In genomic region chr10:80357000-80357803, GRCh38 we compare ENCODE assay signal across 8 cellular contexts. TPM values are rescaled to one million over a fixed set of nuclear protein-coding genes. Genes with fewer than 3 reads are reported as not detected.
A peak's percentile ranks its signal among the peaks of the same experiment; 100 is the strongest.
DNase-seq lines count a peak whose midpoint lies in the region; ATAC-seq and TF ChIP-seq lines count a peak whose summit lies in the region.

No MANE protein-coding gene starts in this region.

- H3K27ac ChIP-seq in WERI-Rb-1 (peak overlapping the region; percentile 33; the same call in 1 of the 2 replicates), hepatocyte (no peak overlapping the region), gastrocnemius medialis (no peak overlapping the region)

- H3K4me2 ChIP-seq in hepatocyte = peak overlapping the region; percentile 97

- H3K4me3 ChIP-seq in HFF-Myc (replicated peaks; ENCODE audit: low read depth, low read length) (peak overlapping the region; percentile 7; the same call in 1 of the 2 replicates), WERI-Rb-1 (ENCODE audit: low read depth, low read length) (peak overlapping the region; percentile 56), hepatocyte (peak overlapping the region; percentile 32), gastrocnemius medialis (peak overlapping the region; percentile 33 to 45 (median 42))

- H3K9me3 ChIP-seq in WERI-Rb-1 (ENCODE audit: severe bottlenecking) (no peaks in the 10 kb centered on the region), hepatocyte (ENCODE audit: low read depth) (no peaks in the 10 kb centered on the region), gastrocnemius medialis (no peaks in the 10 kb centered on the region)

- no peak for TF ChIP-seq CTCF in HFF-Myc (IDR thresholded peaks at IDR 0.05; ENCODE audit: low read depth, low read length, missing control alignments)
- TF ChIP-seq CTCF in WERI-Rb-1 (IDR thresholded peaks at IDR 0.05; ENCODE audit: low read depth, low read length) = no peak
- TF ChIP-seq CTCF in hepatocyte (IDR thresholded peaks at IDR 0.05; ENCODE audit: poor library complexity) = no peak
- no peak for TF ChIP-seq CTCF in gastrocnemius medialis (IDR thresholded peaks at IDR 0.05 in 4 of 5, conservative IDR thresholded peaks at IDR 0.05 in 1 of 5)

- TF ChIP-seq POLR2A in gastrocnemius medialis (IDR thresholded peaks at IDR 0.05) = no peak

- ATAC-seq in gastrocnemius medialis = no peak
- no peak for ATAC-seq in HG03520 (IDR thresholded peaks at IDR 0.05; ENCODE audit: unreplicated experiment)

- in situ Hi-C loops in gastrocnemius medialis (cut with MboI; ENCODE audit: low sequenced_read_pairs in 4 of 4) = no loop called here

- 25% methylated on average over 14 of the region's 47 CpGs for WGBS in hepatocyte (ENCODE audit: low lambda C conversion rate, missing lambda C conversion rate)

- H2AFZ ChIP-seq in hepatocyte = peak overlapping the region; percentile 89

- DNase-seq in HFF-Myc (ENCODE audit: extremely low read depth, low read depth) (no peak), WERI-Rb-1 (peak; percentile 72), hepatocyte (ENCODE audit: low spot score) (peak; percentile 49), gastrocnemius medialis (no peak), AG08396 (ENCODE audit: low spot score) (no peak), 8988T (no peak), GM19238 (ENCODE audit: insufficient read length, low spot score) (no peak)

- peaks cover 4% of the 10 kb centered on the region for H3K4me1 ChIP-seq in hepatocyte (ENCODE audit: insufficient read depth)
- H3K4me1 ChIP-seq in gastrocnemius medialis = no peaks in the 10 kb centered on the region

- H3K9me2 ChIP-seq in hepatocyte (replicated peaks; ENCODE audit: insufficient read depth) = no peaks in the 10 kb centered on the region

- no peaks in the 10 kb centered on the region for H4K20me1 ChIP-seq in hepatocyte (ENCODE audit: insufficient read depth, poor library complexity, severe bottlenecking)

- no peaks in the 10 kb centered on the region for H3K36me3 ChIP-seq in WERI-Rb-1
- no peaks in the 10 kb centered on the region for H3K36me3 ChIP-seq in hepatocyte (replicated peaks; ENCODE audit: insufficient read depth, low read depth)
- no peaks in the 10 kb centered on the region for H3K36me3 ChIP-seq in gastrocnemius medialis

- intact Hi-C loops in gastrocnemius medialis (cut with DNase I; ENCODE audit: low total_unique reads) = no loop called here

- H3K27me3 ChIP-seq in WERI-Rb-1 (ENCODE audit: insufficient read depth, low read depth, severe bottlenecking) (no peaks in the 10 kb centered on the region), hepatocyte (peaks cover 4% of the 10 kb centered on the region), gastrocnemius medialis (peaks cover 11 to 23% (median 16%) of the 10 kb centered on the region in 3 donors)

- no peaks in the 10 kb centered on the region for H3K79me2 ChIP-seq in hepatocyte

RNA-seq across cellular contexts. Expression of gene DYDC2, which starts 0.6 kb away (rescaled TPM):
- total RNA-seq in hepatocyte (0.56 and 0.80 TPM in 2 replicates), gastrocnemius medialis (not detected)
- polyA plus RNA-seq in hepatocyte = 0.72 TPM in 1 of 2 replicates, not detected in the other

RNA-seq across cellular contexts. Expression of gene DYDC1, which starts 0.6 kb away (rescaled TPM):
- total RNA-seq in hepatocyte (not detected in 2 replicates), gastrocnemius medialis (not detected)
- not detected in 2 replicates for polyA plus RNA-seq in hepatocyte

RNA-seq across cellular contexts. Expression of gene PRXL2A, which starts 51.1 kb away (rescaled TPM):
- total RNA-seq in hepatocyte (159 and 166 TPM in 2 replicates), gastrocnemius medialis (10 to 100 TPM; 19.0 to 29.2 (median 22.5) TPM)
- 214 and 222 TPM in 2 replicates for polyA plus RNA-seq in hepatocyte

Comparison
In these comparisons a context has a peak if more than half of its experiments do, and no peak if none do; other contexts are left out.
1. DNase-seq: peak in WERI-Rb-1 (single experiment) and hepatocyte (single experiment); none in HFF-Myc (single experiment), gastrocnemius medialis (0 of 2), AG08396 (single experiment), 8988T (single experiment) and GM19238 (single experiment).
2. Peak in every context shown above with its lines, with median percentiles within 50 percentile points of each other: H3K4me3 ChIP-seq.